Comparison of ENCODE assay signal across 24 cellular contexts in genomic region chr5:170538096-170538465, GRCh38. TPM values are rescaled to one million over a fixed set of nuclear protein-coding genes. Genes with fewer than 3 reads are reported as not detected.
"Had no signal": no experiment of that assay in that cellular context is flagged by ENCODE, and none has a peak within 500 bp of the region (broad histone marks: within the 10 kb centered on the region; RNA-seq: fewer than 3 reads in every experiment).

No MANE protein-coding gene starts in this region.

- H3K36me3 ChIP-seq: adrenal gland, ascending aorta, brain microvascular endothelial cell, esophagus muscularis mucosa, sigmoid colon had no signal

- H3K9me3 ChIP-seq: adrenal gland, ascending aorta, esophagus muscularis mucosa, sigmoid colon had no signal

- H3K4me1 ChIP-seq: adrenal gland, ascending aorta, esophagus muscularis mucosa, sigmoid colon had no signal

- H3K27ac ChIP-seq: adrenal gland, ascending aorta, brain microvascular endothelial cell, esophagus muscularis mucosa, sigmoid colon had no signal

- H3K4me3 ChIP-seq: adrenal gland, ascending aorta, esophagus muscularis mucosa, sigmoid colon, smooth muscle cell had no signal

- DNase-seq: activated CD4-positive, alpha-beta T cell treated with anti-CD3 and anti-CD28 coated beads for 4 hours; activated CD4-positive, alpha-beta T cell treated with anti-CD3 and anti-CD28 coated beads, Interleukin-2, amount 50 U/mL, for 48 hours; activated CD4-positive, CD25-positive, alpha-beta regulatory T cell; activated CD8-positive, alpha-beta memory T cell treated with anti-CD3 and anti-CD28 coated beads, Interleukin-2, amount 50 U/mL, for 48 hours; activated naive CD4-positive, alpha-beta T cell; activated T-cell treated with anti-CD3 and anti-CD28 coated beads, Interleukin-2, amount 50 U/mL, for 4 hours; adrenal gland; brain microvascular endothelial cell; effector memory CD4-positive, alpha-beta T cell; left cardiac atrium; stimulated activated CD4-positive, alpha-beta T cell treated with anti-CD3 and anti-CD28 coated beads, Interleukin-15, amount 100 ng/mL, for 24 hours; stimulated activated naive CD4-positive, alpha-beta T cell; T-helper 17 cell had no signal

- ATAC-seq: activated T-cell treated with anti-CD3 and anti-CD28 coated beads, Interleukin-2, amount 50 U/mL, for 4 hours; left cardiac atrium; T-helper 17 cell had no signal

- H3K27me3 ChIP-seq: adrenal gland, ascending aorta, brain microvascular endothelial cell had no signal

RNA-seq across cellular contexts. Expression of gene KCNIP1, which starts 34.3 kb away (rescaled TPM):
- total RNA-seq: activated CD8-positive, alpha-beta memory T cell treated with anti-CD3 and anti-CD28 coated beads for 36 hours; activated T-cell treated with anti-CD3 and anti-CD28 coated beads, Interleukin-2, amount 50 U/mL, for 4 hours; activated T-helper 2 cell treated with anti-CD3 and anti-CD28 coated beads, Interferon-gamma antibody, Interleukin-2, Interleukin-4, amounts not matched to agents 10 μg/mL and 5 μg/mL and 100 μg/mL, durations not matched to agents 14 hours and 24 hours and 36 hours; ascending aorta; left cardiac atrium; lower leg skin; mononuclear cell; myocyte; smooth muscle cell; T-helper 17 cell; ureter had no signal
- polyA plus RNA-seq: endothelial cell of umbilical vein had no signal
